Comparison of ENCODE assay signal across 8 cellular contexts in genomic region chr1:40257688-40258444, GRCh38. TPM values are rescaled to one million over a fixed set of nuclear protein-coding genes. Genes with fewer than 3 reads are reported as not detected.
DNase-seq lines count a peak whose midpoint lies in the region; ATAC-seq and TF ChIP-seq lines count a peak whose summit lies in the region.

TSS of gene ZMPSTE24 (plus strand) at chr1:40258236. CDS start at chr1:40258272, 36 bp downstream.

- intact Hi-C loops in Right ventricle myocardium inferior (cut with DNase I): loop anchor here (5.0 to 10.0 kb wide), 2 partner anchors 96 to 213 kb away; partner anchors contain the start of genes CAP1 and RLF
- intact Hi-C loops in ovary (cut with DNase I): no loop called here
- intact Hi-C loops in thyroid gland (cut with DNase I): no loop called here

- ATAC-seq in HG02678 (IDR thresholded peaks at IDR 0.05; ENCODE audit: unreplicated experiment) (peak; percentile 92), Right ventricle myocardium inferior (peak; percentile 100)

- no peak for TF ChIP-seq EP300 in ovary (IDR thresholded peaks at IDR 0.05)

- H3K9me3 ChIP-seq in ovary: no peaks in the 10 kb centered on the region
- no peaks in the 10 kb centered on the region for H3K9me3 ChIP-seq in thyroid gland

- peaks cover 3% of the 10 kb centered on the region for H3K4me1 ChIP-seq in ovary (ENCODE audit: insufficient read depth)
- peaks cover 7 to 21% of the 10 kb centered on the region in 2 donors for H3K4me1 ChIP-seq in thyroid gland

- TF ChIP-seq POLR2A in GM10847 (IDR thresholded peaks at IDR 0.05; ENCODE audit: extremely low read depth, insufficient read length): peak; percentile 61
- TF ChIP-seq POLR2A in ovary (IDR thresholded peaks at IDR 0.05): peak; percentile 48
- TF ChIP-seq POLR2A in thyroid gland (IDR thresholded peaks at IDR 0.05): peak in 1 of 2 donors; percentile 62

- H3K4me3 ChIP-seq in ovary: peak within 1 kb of the TSS; percentile 71
- peak within 1 kb of the TSS; percentile 59 to 90 (median 66) for H3K4me3 ChIP-seq in thyroid gland (replicated peaks in 1 of 3)

- H3K27ac ChIP-seq in ovary (peak within 1 kb of the TSS; percentile 87 to 95), thyroid gland (peak within 1 kb of the TSS; percentile 92 to 94 (median 92))

- H3K36me3 ChIP-seq in ovary: no peaks in the 10 kb centered on the region
- peaks cover 9 to 19% of the 10 kb centered on the region in 2 donors for H3K36me3 ChIP-seq in thyroid gland

- no peak for TF ChIP-seq CTCF in ovary (IDR thresholded peaks at IDR 0.05)
- TF ChIP-seq CTCF in thyroid gland (IDR thresholded peaks at IDR 0.05): peak in 1 of 6 experiments; percentile 16

- DNase-seq in NCI-H1417 (lab: John Stamatoyannopoulos, UW) (peak; percentile 95 to 99 (median 96)), SW 1271 (lab: John Stamatoyannopoulos, UW) (peak; percentile 83 to 94), Right ventricle myocardium inferior (ENCODE audit: missing footprints) (peak; percentile 96), ovary (peak; percentile 92 to 94 (median 93)), thyroid gland (peak; percentile 96)
- peak; percentile 92 for DNase-seq in activated naive CD8-positive, alpha-beta T cell treated with anti-CD3 and anti-CD28 coated beads, Interleukin-2, amount 50 U/mL, for 16 hours (ENCODE audit: low read depth, low spot score)

- H3K27me3 ChIP-seq in ovary (no peaks in the 10 kb centered on the region), thyroid gland (no peaks in the 10 kb centered on the region)

- WGBS in ovary, 3 donors: 0 to 1% (median 0%) methylated on average over 48 of the region's 48 CpGs
- 1% methylated on average over 41 to 42 of the region's 48 CpGs for WGBS in thyroid gland, 2 donors

RNA-seq across cellular contexts. Expression of gene ZMPSTE24, which starts in this region (rescaled TPM):
- total RNA-seq in Right ventricle myocardium inferior (37.4 TPM), ovary (10 to 100 TPM; 24.5 to 36.9 (median 29.0) TPM), thyroid gland (10 to 100 TPM; 45.1 to 61.7 (median 56.7) TPM)
- polyA plus RNA-seq in ovary: 10 to 100 TPM; 19.0 to 44.4 TPM

Comparison
In these comparisons a context has a peak if more than half of its experiments do, and no peak if none do; other contexts are left out.
1. Peak in every context shown above with its lines: DNase-seq, ATAC-seq, H3K4me3 ChIP-seq and H3K27ac ChIP-seq.